Comparison of ENCODE assay signal across 15 cellular contexts in the genomic region with DNA sequence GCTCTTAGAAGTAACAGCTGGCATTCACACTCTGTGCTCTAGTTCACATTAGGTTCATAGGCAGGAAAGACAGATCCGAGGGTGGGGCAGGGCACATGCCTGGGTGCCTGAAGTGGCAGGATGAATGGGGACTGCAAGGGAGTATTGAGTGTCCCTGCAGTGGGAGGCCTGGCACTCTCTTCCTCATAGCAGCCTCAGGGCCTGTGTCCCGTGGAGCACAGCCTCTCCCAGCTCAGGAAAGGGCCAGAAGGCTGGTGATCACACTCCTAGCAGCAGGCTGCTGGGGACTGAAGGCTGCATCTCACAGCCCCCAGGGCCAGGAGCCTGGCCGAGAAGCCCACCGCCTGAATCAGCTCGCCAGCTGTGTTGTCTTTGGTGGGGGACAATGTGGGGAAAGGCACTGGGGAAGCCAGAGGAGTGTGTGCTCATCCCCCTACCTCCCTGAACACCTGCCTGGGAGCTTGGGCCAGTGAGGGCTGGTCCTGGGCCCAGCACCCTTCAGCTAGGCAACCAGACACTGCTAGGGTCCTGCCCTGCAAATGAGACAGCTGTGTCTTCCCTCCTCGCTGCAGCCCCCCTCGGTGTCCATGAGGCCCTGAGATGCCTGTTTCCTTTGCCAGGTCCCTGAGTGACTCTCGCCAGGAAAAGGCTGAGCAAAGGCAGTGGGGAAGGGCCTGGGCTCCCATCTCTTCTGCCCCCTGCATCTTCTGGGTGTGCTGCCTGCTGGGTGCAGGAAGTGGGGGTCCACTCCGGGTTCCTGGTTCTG. TPM values are rescaled to one million over a fixed set of nuclear protein-coding genes. Genes with fewer than 3 reads are reported as not detected.
DNase-seq lines count a peak whose midpoint lies in the region; ATAC-seq, FAIRE-seq and TF ChIP-seq lines count a peak whose summit lies in the region.
"Had no signal": no experiment of that assay in that cellular context is flagged by ENCODE, and none has a peak within 500 bp of the region (broad histone marks: within the 10 kb centered on the region; RNA-seq: fewer than 3 reads in every experiment).

No MANE protein-coding gene starts in this region.

- intact Hi-C loops in kidney (cut with DNase I) (no loop called here), MCF 10A (cut with micrococcal nuclease) (no loop called here)

- POLR2A ChIA-PET in HEK293 (lab: Yijun Ruan, JAX), result no interaction called here
- POLR2A ChIA-PET in MCF 10A (lab: Yijun Ruan, JAX), result no interaction called here

- H3K27ac ChIP-seq in HEK293 (ENCODE audit: extremely low read depth, low read depth, low read length) (no peak overlapping the region), kidney (ENCODE audit: low read depth in 2 of 2, low read length in 2 of 2) (no peak overlapping the region)
- H3K27ac ChIP-seq: colonic mucosa had no signal

- peaks cover 14% of the 10 kb centered on the region for H3K36me3 Mint-ChIP-seq in MCF 10A (ENCODE audit: insufficient read depth, unreplicated experiment)

- H3K4me1 Mint-ChIP-seq in MCF 10A (ENCODE audit: insufficient read depth, unreplicated experiment), result no peaks in the 10 kb centered on the region

- no peak overlapping the region for H3K4me3 Mint-ChIP-seq in MCF 10A (ENCODE audit: unreplicated experiment)
- H3K4me3 Mint-ChIP-seq: neural crest cell had no signal

- no peaks in the 10 kb centered on the region for H3K9me3 Mint-ChIP-seq in MCF 10A (ENCODE audit: unreplicated experiment)
- H3K9me3 Mint-ChIP-seq: neural crest cell had no signal

- no peak overlapping the region for H3K4me3 ChIP-seq in HEK293 (ENCODE audit: low read depth, low read length)
- no peak overlapping the region for H3K4me3 ChIP-seq in kidney (ENCODE audit: low read length in 2 of 2)
- H3K4me3 ChIP-seq: colonic mucosa had no signal

- no peak overlapping the region for H3K27ac Mint-ChIP-seq in MCF 10A (ENCODE audit: low read depth, unreplicated experiment)

- H3K36me3 ChIP-seq in HEK293 (ENCODE audit: control insufficient read depth in 2 of 2, insufficient read depth in 1 of 2, low read length in 2 of 2) (no peaks in the 10 kb centered on the region), kidney (ENCODE audit: control insufficient read depth in 1 of 2, insufficient read depth in 2 of 2, low read length in 2 of 2) (no peaks in the 10 kb centered on the region)
- H3K36me3 ChIP-seq: colonic mucosa had no signal

- H3K9ac ChIP-seq in kidney (ENCODE audit: low read length in 2 of 2), result no peak overlapping the region

- FAIRE-seq in kidney (lab: Jason Lieb, UNC), result no peak
- FAIRE-seq: astrocyte had no signal

- H3K27me3 Mint-ChIP-seq in MCF 10A (ENCODE audit: insufficient read depth, unreplicated experiment), result no peaks in the 10 kb centered on the region

- CTCF ChIA-PET in HEK293 (lab: Yijun Ruan, JAX), result interaction anchor here (0.7 to 0.8 kb wide), 2 partner anchors 20 to 1306 kb away, joined by 3 read pairs; no protein-coding TSS in a partner anchor
- CTCF ChIA-PET in MCF 10A (lab: Yijun Ruan, JAX), result interaction anchor here (0.6 to 0.7 kb wide), 2 partner anchors 29 to 133 kb away, joined by 3 read pairs; no protein-coding TSS in a partner anchor

- H3K4me1 ChIP-seq in HEK293 (ENCODE audit: control insufficient read depth, insufficient read depth, low read length) (no peaks in the 10 kb centered on the region), kidney (ENCODE audit: control insufficient read depth in 1 of 2, insufficient read depth in 1 of 2, low read depth in 1 of 2, low read length in 2 of 2) (peaks cover 0 to 25% of the 10 kb centered on the region in 2 donors)
- H3K4me1 ChIP-seq: colonic mucosa had no signal

- H3K9me3 ChIP-seq in HEK293 (ENCODE audit: control insufficient read depth, insufficient read depth, low read depth, low read length), result no peaks in the 10 kb centered on the region
- H3K9me3 ChIP-seq in kidney (ENCODE audit: control insufficient read depth in 1 of 2, low read length in 2 of 2), result no peaks in the 10 kb centered on the region
- H3K9me3 ChIP-seq: colonic mucosa had no signal

- DNase-seq in NCI-H2171 treated with DMSO at 0.1 percent for 48 hours (lab: John Stamatoyannopoulos, UW) (peak; percentile 44), kidney (peak; percentile 63), retina (peak; percentile 53), MCF 10A (ENCODE audit: unreplicated experiment) (no peak), dedifferentiated amniotic fluid mesenchymal stem cell (ENCODE audit: extremely low spot score) (no peak)
- DNase-seq: colonic mucosa, HCEC 1CT, NCI-H2029 treated with DMSO at 0.1 percent for 48 hours, right cardiac atrium, SHP77, T-helper 2 cell had no signal

- ATAC-seq in GM18519 (IDR thresholded peaks at IDR 0.05; ENCODE audit: low FRiP score, unreplicated experiment), result no peak
- ATAC-seq: right cardiac atrium had no signal

- TF ChIP-seq CTCF in HEK293 (tag by site-specific recombination; IDR thresholded peaks at IDR 0.05) (no peak), kidney (IDR thresholded peaks at IDR 0.05; ENCODE audit: borderline replicate concordance, extremely low read depth, insufficient read depth) (no peak), MCF 10A (IDR thresholded peaks at IDR 0.05; ENCODE audit: unreplicated experiment) (no peak)

- no TSS peak for BruUV-seq in MCF 10A (replicated peaks; lab: Mats Ljungman, UMichigan)

TF ChIP-seq in HEK293, 187 proteins besides CTCF, POLR2A, EP300 and RAD21:
- no peak for TF ChIP-seq ZNF548 (tag by site-specific recombination; IDR thresholded peaks at IDR 0.05)
- peak; percentile 74 for TF ChIP-seq ZIC2 (tag by site-specific recombination; IDR thresholded peaks at IDR 0.05)
- TF ChIP-seq PRDM1 (tag by site-specific recombination; IDR thresholded peaks at IDR 0.05), result no peak
- no peak for TF ChIP-seq ZNF239 (tag by site-specific recombination; IDR thresholded peaks at IDR 0.05)
- no peak for TF ChIP-seq ZNF837 (tag by site-specific recombination; IDR thresholded peaks at IDR 0.05)

RNA-seq across cellular contexts. Expression of a gene that starts 48.3 kb away (rescaled TPM):
- total RNA-seq in kidney (73.9 TPM), MCF 10A (2022) (9.6 and 11.4 TPM in 2 replicates)
- 49.6 TPM for polyA plus RNA-seq in kidney (ENCODE audit: insufficient read depth, low read depth, low replicate concordance)

Comparison
In these comparisons a context has a peak if more than half of its experiments do, and no peak if none do; other contexts are left out.
1. DNase-seq: peak in NCI-H2171 treated with DMSO at 0.1 percent for 48 hours (single experiment), kidney (single experiment) and retina (single experiment); none in MCF 10A (single experiment) and dedifferentiated amniotic fluid mesenchymal stem cell (single experiment).